ENCODE assay signal across 7 cellular contexts in genomic region chr15:90070605-90071004, GRCh38. TPM values are rescaled to one million over a fixed set of nuclear protein-coding genes. Genes with fewer than 3 reads are reported as not detected.
DNase-seq lines count a peak whose midpoint lies in the region; ATAC-seq, FAIRE-seq and TF ChIP-seq lines count a peak whose summit lies in the region.
"Not testable (repeated sequence)": the region's sequence is repeated elsewhere in the genome, so short reads cannot be mapped to it uniquely, and the experiment has no call there.

No MANE protein-coding gene starts in this region.

- H3K9ac ChIP-seq in GM12878 (ENCODE audit: control insufficient read depth, insufficient read depth, low read length) = not testable (repeated sequence)

- H3K4me3 ChIP-seq in HL-60 (replicated peaks; ENCODE audit: insufficient read depth, low read length); GM12878; esophagus muscularis mucosa; right lobe of liver; sigmoid colon; upper lobe of right lung: not testable (repeated sequence)

- not testable (repeated sequence) for H2AFZ ChIP-seq in GM12878 (ENCODE audit: control insufficient read depth, low read depth, low read length)

- H3K4me2 ChIP-seq in GM12878 (ENCODE audit: control insufficient read depth, insufficient read depth) = not testable (repeated sequence)

- RAD21 ChIA-PET in GM12878 (lab: Charles Lee; ENCODE audit: unreplicated experiment) = interaction anchor here (0.7 to 4.0 kb wide), 11 partner anchors 17 to 310 kb away, joined by 3 to 41 read pairs (median 6); partner anchors contain the start of gene AP3S2

- not testable (repeated sequence) for DNase-seq in HL-60 (ENCODE audit: low read depth in 1 of 2, low spot score in 1 of 2); GM12878 (ENCODE audit: low read depth, low spot score); esophagus muscularis mucosa (ENCODE audit: extremely low spot score); right lobe of liver; sigmoid colon; upper lobe of right lung
- DNase-seq in NOMO-1 treated with DMSO at 0.1 percent for 48 hours (lab: John Stamatoyannopoulos, UW; ENCODE audit: unreplicated experiment) = peak; percentile 17

- CTCF ChIA-PET in GM12878 (lab: Yijun Ruan, JAX) = interaction anchor here (0.7 to 7.5 kb wide), 29 partner anchors 8 to 330 kb away, joined by 3 to 85 read pairs (median 6); no protein-coding TSS in a partner anchor

- TF ChIP-seq CTCF in HL-60 (IDR thresholded peaks at IDR 0.05; ENCODE audit: insufficient read depth, low read length); GM12878 (IDR thresholded peaks at IDR 0.05 in 2 of 3, conservative IDR thresholded peaks at IDR 0.05 in 1 of 3; ENCODE audit: control insufficient read depth in 2 of 3, extremely low read depth in 1 of 3, insufficient read depth in 1 of 3, low read depth in 3 of 3, low read length in 3 of 3); esophagus muscularis mucosa (IDR thresholded peaks at IDR 0.05); right lobe of liver (IDR thresholded peaks at IDR 0.05); sigmoid colon (IDR thresholded peaks at IDR 0.05); upper lobe of right lung (IDR thresholded peaks at IDR 0.05): not testable (repeated sequence)

- not testable (repeated sequence) for TF ChIP-seq RAD21 in GM12878 (IDR thresholded peaks at IDR 0.05; ENCODE audit: insufficient read depth, low read depth, low read length)

- not testable (repeated sequence) for FAIRE-seq in GM12878 (lab: Jason Lieb, UNC)

- intact Hi-C loops in GM12878 (cut with micrococcal nuclease; ENCODE audit: unreplicated experiment) (loop anchor here (1.0 to 5.0 kb wide), 4 partner anchors 38 to 328 kb away; no protein-coding TSS in a partner anchor), esophagus muscularis mucosa (cut with DNase I) (loop anchor here (5.0 kb wide), 3 partner anchors 158 to 318 kb away; partner anchors contain the start of genes AP3S2, ARPIN and MESP1), sigmoid colon (cut with DNase I) (loop anchor here (2.0 to 5.0 kb wide), 4 partner anchors 68 to 308 kb away; partner anchors contain the start of gene ARPIN), upper lobe of right lung (cut with DNase I) (loop anchor here (5.0 kb wide), 1 partner anchor 158 kb away; the partner anchor contains the start of gene ARPIN)
- intact Hi-C loops in right lobe of liver (cut with DNase I) = not testable (repeated sequence)

- SMC1A ChIA-PET in GM12878 (lab: Charles Lee; ENCODE audit: uncharacterized antibody, unreplicated experiment) = interaction anchor here (0.5 to 3.5 kb wide), 19 partner anchors 9 to 330 kb away, joined by 3 to 32 read pairs (median 6); partner anchors contain the start of gene ZNF710

- not testable (repeated sequence) for H3K79me2 ChIP-seq in GM12878 (ENCODE audit: control insufficient read depth, insufficient read depth, low read length)

- not testable (repeated sequence) for TF ChIP-seq POLR2A in GM12878 (IDR thresholded peaks at IDR 0.05; ENCODE audit: low read depth, low read length); esophagus muscularis mucosa (IDR thresholded peaks at IDR 0.05; ENCODE audit: low read depth); right lobe of liver (IDR thresholded peaks at IDR 0.05); sigmoid colon (IDR thresholded peaks at IDR 0.05)

- 100% methylated on average over 2 of the region's 2 CpGs for WGBS in GM12878 (ENCODE audit: insufficient coverage, insufficient replicate concordance, low lambda C conversion rate, missing lambda C conversion rate)
- 100% methylated on average over 2 of the region's 2 CpGs for WGBS in esophagus muscularis mucosa
- 81% methylated on average over 2 of the region's 2 CpGs for WGBS in right lobe of liver (ENCODE audit: insufficient coverage, low coverage, low lambda C conversion rate, missing lambda C conversion rate)
- WGBS in sigmoid colon, 2 donors = 96% methylated on average over 2 of the region's 2 CpGs

- peaks cover 26 to 34% of the 10 kb centered on the region in 2 experiments for H3K36me3 ChIP-seq in GM12878 (ENCODE audit: control insufficient read depth in 2 of 2, insufficient read depth in 2 of 2, low read length in 1 of 2)
- H3K36me3 ChIP-seq in esophagus muscularis mucosa = peaks cover 7 to 57% (median 37%) of the 10 kb centered on the region in 4 donors
- not testable (repeated sequence) for H3K36me3 ChIP-seq in right lobe of liver
- H3K36me3 ChIP-seq in sigmoid colon = peaks cover 0 to 51% (median 7%) of the 10 kb centered on the region in 4 donors
- peaks cover 38% of the 10 kb centered on the region for H3K36me3 ChIP-seq in upper lobe of right lung

- 0 out of 2 replicates have a peak overlapping the region, but pooled peaks have one; percentile 26 for H3K27ac ChIP-seq in HL-60 (replicated peaks)
- not testable (repeated sequence) for H3K27ac ChIP-seq in GM12878 (ENCODE audit: control insufficient read depth, insufficient read depth); right lobe of liver
- peak overlapping the region in 3 of 4 donors; percentile 11 to 55 (median 45) for H3K27ac ChIP-seq in esophagus muscularis mucosa (replicated peaks in 1 of 4)
- H3K27ac ChIP-seq in sigmoid colon = peak overlapping the region in 3 of 4 donors; percentile 52 to 58 (median 58)
- peak overlapping the region; percentile 51 for H3K27ac ChIP-seq in upper lobe of right lung

- not testable (repeated sequence) for H3K9me3 ChIP-seq in GM12878 (replicated peaks; ENCODE audit: control insufficient read depth, insufficient read depth, low read length); esophagus muscularis mucosa; right lobe of liver; sigmoid colon; upper lobe of right lung

- in situ Hi-C loops in GM12878 (cut with MboI) = loop anchor here (5.0 kb wide), 1 partner anchor 173 kb away; no protein-coding TSS in a partner anchor

- TF ChIP-seq EP300 in GM12878 (IDR thresholded peaks at IDR 0.05; ENCODE audit: borderline replicate concordance in 1 of 2, control insufficient read depth in 1 of 2, low read depth in 2 of 2, low read length in 2 of 2); esophagus muscularis mucosa (IDR thresholded peaks at IDR 0.05); sigmoid colon (IDR thresholded peaks at IDR 0.05): not testable (repeated sequence)

- not testable (repeated sequence) for BruUV-seq in GM12878 (replicated peaks; lab: Mats Ljungman, UMichigan)

- not testable (repeated sequence) for H3K27me3 ChIP-seq in HL-60 (ENCODE audit: insufficient read depth, poor library complexity, severe bottlenecking); GM12878 (replicated peaks in 1 of 2; ENCODE audit: control insufficient read depth in 2 of 2, insufficient read depth in 2 of 2, low read length in 1 of 2); esophagus muscularis mucosa; right lobe of liver; sigmoid colon; upper lobe of right lung

- peak; percentile 27 for ATAC-seq in GM12878
- ATAC-seq in right lobe of liver = peak in 3 of 4 donors; percentile 11 to 43 (median 27)
- not testable (repeated sequence) for ATAC-seq in upper lobe of right lung

- H4K20me1 ChIP-seq in GM12878 (ENCODE audit: control insufficient read depth, insufficient read depth) = not testable (repeated sequence)

- not testable (repeated sequence) for H3K4me1 ChIP-seq in GM12878 (ENCODE audit: control insufficient read depth, insufficient read depth, low read length)
- H3K4me1 ChIP-seq in esophagus muscularis mucosa (peaks cover 7 to 30% (median 23%) of the 10 kb centered on the region in 4 donors), right lobe of liver (peaks cover 0 to 23% (median under 1%) of the 10 kb centered on the region in 4 donors), sigmoid colon (peaks cover 0 to 20% (median 16%) of the 10 kb centered on the region in 4 donors), upper lobe of right lung (peaks cover 23% of the 10 kb centered on the region)

- POLR2A ChIA-PET in GM12878 (lab: Charles Lee) = interaction anchor here (0.7 to 1.5 kb wide), 2 partner anchors 67 to 172 kb away, joined by 3 to 4 read pairs; no protein-coding TSS in a partner anchor

RNA-seq across cellular contexts. Expression of gene IDH2, which starts 31.7 kb away (rescaled TPM):
- 49.5 and 49.8 TPM in 2 replicates for total RNA-seq in GM12878 (2013; cell fraction: nucleolus; rRNA removed)
- 272 and 292 TPM in 2 replicates for total RNA-seq in GM12878 (2014; rRNA removed)
- total RNA-seq in GM12878 (2014; rRNA removed; fragmentation: Illumina TruSeq; extraction: Trizol) = 164 and 165 TPM in 2 replicates
- total RNA-seq in GM12878 (2021) = 271 and 294 TPM in 2 replicates
- polyA plus RNA-seq in GM12878 (2011; ENCODE audit: low read depth) = 58.3 TPM
- 130 and 247 TPM in 2 replicates for polyA plus RNA-seq in GM12878 (2011; rRNA removed)
- 206 and 263 TPM in 2 replicates for polyA plus RNA-seq in GM12878 (2011; cell fraction: cytosol; rRNA removed)
- 176 and 184 TPM in 2 replicates for polyA plus RNA-seq in GM12878 (2011; cell fraction: nucleus; rRNA removed)
- polyA plus RNA-seq in GM12878 (2012) = 143 and 156 TPM in 2 replicates
- 143 and 238 TPM in 2 replicates for polyA plus RNA-seq in GM12878 (2014; fragmentation: Illumina TruSeq; extraction: Trizol)
- 10 to 100 TPM in 1 of 2 experiments, 1 to 10 TPM in 1; 2.3 to 15.4 TPM for polyA plus RNA-seq in GM12878 (2014; fragmentation: Nextera tagmentation; extraction: Ambion mirVana)
- polyA plus RNA-seq in GM12878 (2014; rRNA removed) = 225 and 254 TPM in 2 replicates
- 100 to 1,000 TPM; 318 to 358 TPM for polyA plus RNA-seq in GM12878 (2016; fragmentation: Nextera tagmentation; extraction: Ambion mirVana)
- 164 and 240 TPM in 2 replicates for polyA minus RNA-seq in GM12878 (2011; rRNA and poly(A)+ RNA removed)
- 90.0 and 92.1 TPM in 2 replicates for polyA minus RNA-seq in GM12878 (2011; cell fraction: cytosol; rRNA and poly(A)+ RNA removed)
- 22.4 and 26.4 TPM in 2 replicates for polyA minus RNA-seq in GM12878 (2011; cell fraction: nucleus; rRNA and poly(A)+ RNA removed)
- total RNA-seq in esophagus muscularis mucosa = 100 to 1,000 TPM; 119 to 228 (median 171) TPM
- total RNA-seq in right lobe of liver = 100 to 1,000 TPM; 115 to 371 (median 261) TPM
- total RNA-seq in sigmoid colon = 100 to 1,000 TPM in 3 of 4 donors, 10 to 100 TPM in 1; 77.2 to 164 (median 116) TPM
- 100 to 1,000 TPM in 1 of 3 donors, 10 to 100 TPM in 2; 43.8 to 210 (median 90.2) TPM for polyA plus RNA-seq in sigmoid colon
- total RNA-seq in upper lobe of right lung = 43.1 TPM
